Comparison of ENCODE assay signal across 19 cellular contexts in genomic region chr9:108783318-108784127, GRCh38.
DNase-seq lines count a peak whose midpoint lies in the region; ATAC-seq and TF ChIP-seq lines count a peak whose summit lies in the region.
"Had no signal": no experiment of that assay in that cellular context is flagged by ENCODE, and none has a peak within 500 bp of the region (broad histone marks: within the 10 kb centered on the region; RNA-seq: fewer than 3 reads in every experiment).

No MANE protein-coding gene starts in this region.

- WGBS in heart right ventricle, 2 donors: 39 to 49% methylated on average over 17 of the region's 17 CpGs

- peak; percentile 45 for DNase-seq in ELF-1 (ENCODE audit: low read depth, low spot score)
- no peak for DNase-seq in RWPE1 (ENCODE audit: low spot score)
- DNase-seq in heart right ventricle: peak in 1 of 2 donors; percentile 55
- no peak for DNase-seq in osteoblast (ENCODE audit: insufficient read length, low spot score, missing footprints)
- no peak for DNase-seq in mesenteric fat pad (ENCODE audit: low spot score)
- DNase-seq in NAMALWA (ENCODE audit: low spot score): no peak
- DNase-seq in GM03348 (ENCODE audit: low spot score): no peak
- DNase-seq: ACHN; CD4-positive, alpha-beta memory T cell; effector memory CD8-positive, alpha-beta T cell; NCI-H1436 treated with DMSO at 0.1 percent for 48 hours; NCI-H446; SHP77; stimulated activated CD4-positive, alpha-beta T cell treated with anti-CD3 and anti-CD28 coated beads, Interleukin-15, amount 100 ng/mL, for 24 hours; stimulated activated naive B cell treated with anti-CD40 and anti-IgM and Interleukin-4, amounts not matched to agents 10 μg/mL and 1 μg/mL and 100 μg/mL, for 72 hours; T-helper 17 cell had no signal

- intact Hi-C loops in heart right ventricle (cut with DNase I): no loop called here

- POLR2A ChIA-PET in RWPE1 (lab: Yijun Ruan, JAX; ENCODE audit: low non-redundant PET): no interaction called here

- peaks cover 0 to 4% (median 0%) of the 10 kb centered on the region in 11 donors for H3K9me3 ChIP-seq in heart right ventricle
- no peaks in the 10 kb centered on the region for H3K9me3 ChIP-seq in osteoblast (ENCODE audit: low read depth, low read length)
- H3K9me3 ChIP-seq: prostate gland had no signal

- H3K4me1 ChIP-seq in heart right ventricle: peaks cover 9 to 50% (median 26%) of the 10 kb centered on the region in 9 donors
- H3K4me1 ChIP-seq in osteoblast (ENCODE audit: insufficient read depth, low read length): peaks cover 30% of the 10 kb centered on the region
- H3K4me1 ChIP-seq: prostate gland had no signal

- H2AFZ ChIP-seq in osteoblast (ENCODE audit: low read length): peak overlapping the region; percentile 85

- H3K4me2 ChIP-seq in osteoblast (ENCODE audit: insufficient read depth, low read length): peak overlapping the region; percentile 57

- H3K4me3 ChIP-seq in heart right ventricle (peak overlapping the region in 3 of 10 donors; percentile 4 to 14 (median 7)), osteoblast (ENCODE audit: insufficient read depth, low read length) (peak overlapping the region; percentile 16)
- H3K4me3 ChIP-seq: cardiac muscle cell, prostate gland had no signal

- CTCF ChIA-PET in RWPE1 (lab: Yijun Ruan, JAX): no interaction called here

- H3K79me2 ChIP-seq in osteoblast (ENCODE audit: insufficient read depth, low read length): no peaks in the 10 kb centered on the region

- H3K27me3 ChIP-seq in heart right ventricle (peaks cover 0 to 9% (median 1%) of the 10 kb centered on the region in 7 donors), osteoblast (ENCODE audit: insufficient read depth, low read length) (peaks cover 17% of the 10 kb centered on the region)
- H3K27me3 ChIP-seq: cardiac muscle cell had no signal

- ATAC-seq in heart right ventricle (peak; percentile 30 to 89 (median 74)), GM19452 (IDR thresholded peaks at IDR 0.05; ENCODE audit: unreplicated experiment) (no peak)
- ATAC-seq: effector memory CD8-positive, alpha-beta T cell; stimulated activated naive B cell treated with anti-CD40 and anti-IgM and Interleukin-4, amounts not matched to agents 10 μg/mL and 1 μg/mL and 100 μg/mL, for 72 hours; T-helper 17 cell had no signal

- no peak for TF ChIP-seq CTCF in RWPE1 (conservative IDR thresholded peaks at IDR 0.05; ENCODE audit: low read depth)
- no peak for TF ChIP-seq CTCF in heart right ventricle (IDR thresholded peaks at IDR 0.05)
- TF ChIP-seq CTCF in osteoblast (IDR thresholded peaks at IDR 0.05; ENCODE audit: extremely low read depth, low read depth, low read length): no peak

- no peaks in the 10 kb centered on the region for H3K36me3 ChIP-seq in heart right ventricle
- H3K36me3 ChIP-seq in osteoblast (ENCODE audit: insufficient read depth, low read length): no peaks in the 10 kb centered on the region
- H3K36me3 ChIP-seq: cardiac muscle cell, prostate gland had no signal

- H4K20me1 ChIP-seq in osteoblast (ENCODE audit: insufficient read depth, low read length): no peaks in the 10 kb centered on the region

- H3K27ac ChIP-seq in RWPE1 (peak overlapping the region; percentile 9; the same call in 1 of the 2 replicates), heart right ventricle (peak overlapping the region in 5 of 10 donors; percentile 44 to 70 (median 61)), osteoblast (ENCODE audit: low read depth, low read length) (no peak overlapping the region)
- H3K27ac ChIP-seq: cardiac muscle cell, prostate gland had no signal
